ENCODE assay signal across 14 cellular contexts in genomic region chr5:149405550-149406202, GRCh38. TPM values are rescaled to one million over a fixed set of nuclear protein-coding genes. Genes with fewer than 3 reads are reported as not detected.
DNase-seq lines count a peak whose midpoint lies in the region; ATAC-seq, FAIRE-seq and TF ChIP-seq lines count a peak whose summit lies in the region.
"Had no signal": no experiment of that assay in that cellular context is flagged by ENCODE, and none has a peak within 500 bp of the region (broad histone marks: within the 10 kb centered on the region; RNA-seq: fewer than 3 reads in every experiment).

No MANE protein-coding gene starts in this region.

- H2BK20ac ChIP-seq in H1 (ENCODE audit: low read length): no peak overlapping the region; the same call in 1 of the 2 replicates

- TF ChIP-seq CTCF in HFF-Myc (IDR thresholded peaks at IDR 0.05; ENCODE audit: low read depth, low read length, missing control alignments): no peak
- no peak for TF ChIP-seq CTCF in H1 (IDR thresholded peaks at IDR 0.05; ENCODE audit: control extremely low read depth in 1 of 3, insufficient read depth in 1 of 3, low read depth in 1 of 3, low read length in 3 of 3)

- H3K4me2 ChIP-seq in H1 (ENCODE audit: insufficient read depth in 1 of 2, low read depth in 2 of 2, low read length in 2 of 2): 0 out of 4 replicates have a peak overlapping the region, but pooled peaks of 1 of the 2 experiments have one; percentile 6

- no peak for ATAC-seq in HG03108 (IDR thresholded peaks at IDR 0.05; ENCODE audit: unreplicated experiment)
- ATAC-seq: activated T-cell treated with anti-CD3 and anti-CD28 coated beads, Interleukin-2, amount 50 U/mL, for 72 hours had no signal

- no peak for TF ChIP-seq POLR2A in H1 (IDR thresholded peaks at IDR 0.05; ENCODE audit: control extremely low read depth in 1 of 2, low read depth in 2 of 2, low read length in 2 of 2)

- H3K9me3 ChIP-seq in H1 (ENCODE audit: insufficient read depth in 2 of 2, low read depth in 1 of 2, low read length in 1 of 2) (no peaks in the 10 kb centered on the region), mucosa of stomach (ENCODE audit: control insufficient read depth, low read length) (no peaks in the 10 kb centered on the region)

- H4K91ac ChIP-seq in H1 (replicated peaks; ENCODE audit: insufficient read length, low read length): no peak overlapping the region

- H3K9ac ChIP-seq in H1 (replicated peaks in 1 of 4; ENCODE audit: extremely low read depth in 1 of 4, low read depth in 3 of 4, low read length in 3 of 4): no peak overlapping the region
- peak overlapping the region; percentile 53 for H3K9ac ChIP-seq in mucosa of stomach (ENCODE audit: low read length)

- no peak overlapping the region for H2BK120ac ChIP-seq in H1 (replicated peaks; ENCODE audit: low read depth, low read length)

- POLR2A ChIA-PET in H1 (lab: Charles Lee; ENCODE audit: partially characterized antibody): interaction anchor here (2.7 kb wide), 1 partner anchor 15 kb away, joined by 11 read pairs; no protein-coding TSS in a partner anchor

- H3K27me3 ChIP-seq in H1 (replicated peaks in 1 of 4; ENCODE audit: control insufficient read depth in 3 of 4, extremely low read depth in 1 of 4, insufficient read depth in 3 of 4, low read length in 3 of 4): no peaks in the 10 kb centered on the region; a peak in 1 of 7 replicates
- no peaks in the 10 kb centered on the region for H3K27me3 ChIP-seq in mucosa of stomach (ENCODE audit: control insufficient read depth, insufficient read depth, low read length)

- no peak overlapping the region for H2AFZ ChIP-seq in H1 (ENCODE audit: low read length)

- CTCF ChIA-PET in H1 (lab: Charles Lee; ENCODE audit: partially characterized antibody): interaction anchor here (0.7 to 15.4 kb wide), 12 partner anchors 9 to 39 kb away, joined by 3 to 315 read pairs (median 5); partner anchors contain the start of gene IL17B

- no peaks in the 10 kb centered on the region for H4K20me1 ChIP-seq in H1 (replicated peaks in 1 of 2; ENCODE audit: control insufficient read depth in 1 of 2, insufficient read depth in 2 of 2, low read length in 2 of 2)

- H3K79me1 ChIP-seq in H1 (ENCODE audit: low read depth, low read length): no peaks in the 10 kb centered on the region

- H3K36me3 ChIP-seq in H1 (ENCODE audit: control insufficient read depth in 2 of 4, insufficient read depth in 4 of 4, low read length in 3 of 4) (no peaks in the 10 kb centered on the region), mucosa of stomach (ENCODE audit: control insufficient read depth, insufficient read depth, low read length) (no peaks in the 10 kb centered on the region)

- DNase-seq in HFF-Myc (ENCODE audit: extremely low read depth, low read depth) (no peak), H1 (ENCODE audit: low read depth in 1 of 2, low spot score in 2 of 2) (no peak), NCI-H1105 treated with DMSO at 0.1 percent for 48 hours (lab: John Stamatoyannopoulos, UW) (no peak), NCI-H1105 (lab: John Stamatoyannopoulos, UW) (no peak), T-helper 9 cell (no peak)
- DNase-seq: activated T-cell treated with anti-CD3 and anti-CD28 coated beads, Interleukin-2, amount 50 U/mL, for 72 hours; RPMI8226 had no signal

- H2BK15ac ChIP-seq in H1 (ENCODE audit: low read length): no peak overlapping the region

- no peaks in the 10 kb centered on the region for H3K23me2 ChIP-seq in H1 (ENCODE audit: low read depth, low read length)

- no peak overlapping the region for H4K5ac ChIP-seq in H1 (ENCODE audit: insufficient read length, low read depth, low read length)

- no peak overlapping the region; the same call in 1 of the 2 replicates for H4K8ac ChIP-seq in H1 (ENCODE audit: extremely low read depth, insufficient read depth, low read length)

- no peak overlapping the region for H3K4ac ChIP-seq in H1 (replicated peaks; ENCODE audit: insufficient read length, low read depth, low read length)

- H3K79me2 ChIP-seq in H1 (ENCODE audit: control insufficient read depth in 1 of 2, insufficient read depth in 2 of 2, low read length in 2 of 2): no peaks in the 10 kb centered on the region

- peak overlapping the region; percentile 52; the same call in 1 of the 2 replicates for H2BK5ac ChIP-seq in H1 (ENCODE audit: low read depth, low read length)

- 0 out of 2 replicates have a peak overlapping the region, but pooled peaks have one; percentile 13 for H3K18ac ChIP-seq in H1 (ENCODE audit: extremely low read depth, low read length)

- H3K4me3 ChIP-seq in HFF-Myc (replicated peaks; ENCODE audit: low read depth, low read length): peak overlapping the region; percentile 64; the same call in 1 of the 2 replicates
- H3K4me3 ChIP-seq in H1 (ENCODE audit: extremely low read depth in 1 of 4, insufficient read depth in 2 of 4, low read depth in 3 of 4, low read length in 4 of 4): no peak overlapping the region
- no peak overlapping the region for H3K4me3 ChIP-seq in mucosa of stomach (ENCODE audit: low read length)

- H3K14ac ChIP-seq in H1 (ENCODE audit: insufficient read length): no peak overlapping the region

- H3K4me1 ChIP-seq in H1 (replicated peaks in 1 of 4; ENCODE audit: control insufficient read depth in 3 of 4, insufficient read depth in 4 of 4, low read length in 3 of 4): peaks cover 0 to 10% (median 5%) of the 10 kb centered on the region in 4 experiments; a peak in 4 of 7 replicates
- peaks cover 13% of the 10 kb centered on the region for H3K4me1 ChIP-seq in mucosa of stomach (ENCODE audit: control insufficient read depth, insufficient read depth, low read length)

- TF ChIP-seq RAD21 in H1 (IDR thresholded peaks at IDR 0.05 in 1 of 2, conservative IDR thresholded peaks at IDR 0.05 in 1 of 2; ENCODE audit: low read depth in 2 of 2, low read length in 2 of 2): no peak

- no peak overlapping the region for H2AK5ac ChIP-seq in H1 (ENCODE audit: low read depth, low read length)

- no peak overlapping the region for H3K27ac ChIP-seq in H1 (ENCODE audit: low read depth, low read length)
- H3K27ac ChIP-seq in temporal lobe (ENCODE audit: low read depth, low read length): peak overlapping the region; percentile 22
- H3K27ac ChIP-seq: VCaP had no signal

- no peak for FAIRE-seq in H1 (lab: Jason Lieb, UNC)
- FAIRE-seq: bronchial epithelial cell, keratinocyte had no signal

- TF ChIP-seq EP300 in H1 (IDR thresholded peaks at IDR 0.05; ENCODE audit: borderline replicate concordance in 1 of 2, low read depth in 2 of 2, low read length in 2 of 2): no peak

- 85% methylated on average over 15 of the region's 16 CpGs; no CpG with 5 or more reads in 1 of the 2 experiments for WGBS in H1 (ENCODE audit: extremely low coverage in 1 of 2, insufficient coverage in 1 of 2, insufficient read length in 1 of 2, insufficient replicate concordance in 2 of 2, low coverage in 1 of 2, low lambda C conversion rate in 2 of 2, missing lambda C conversion rate in 1 of 2), 2 experiments

- H2BK12ac ChIP-seq in H1 (ENCODE audit: low read depth, low read length): peak overlapping the region; percentile 80; the same call in 1 of the 2 replicates

- no peak overlapping the region for H3K23ac ChIP-seq in H1 (ENCODE audit: insufficient read length)

- no peak overlapping the region for H3K56ac ChIP-seq in H1 (replicated peaks; ENCODE audit: insufficient read length, low read depth, low read length)

TF ChIP-seq in H1, 55 proteins besides CTCF, POLR2A, EP300 and RAD21:
- TF ChIP-seq KDM1A (IDR thresholded peaks at IDR 0.05; ENCODE audit: borderline replicate concordance, low read length) (peak; percentile 80; the same call in 1 of the 2 replicates), ZNF274 (IDR thresholded peaks at IDR 0.05; ENCODE audit: borderline replicate concordance, extremely low read depth, low read length) (no peak), POU5F1 (IDR thresholded peaks at IDR 0.05; ENCODE audit: low read depth, low read length) (no peak), HDAC2 (IDR thresholded peaks at IDR 0.05; ENCODE audit: borderline replicate concordance in 1 of 2, low read depth in 2 of 2, low read length in 2 of 2) (no peak)

RNA-seq across cellular contexts. Expression of gene IL17B, which starts 26.6 kb away (rescaled TPM):
- total RNA-seq in H1 (2021; fragmentation: NEBNext Ultra II Directional; extraction: Animal tissue kit (Norgen Biotek cat#: 25700)): not detected in 2 replicates
- polyA plus RNA-seq in H1 (2011; rRNA removed): 0.18 TPM in 1 of 2 replicates, not detected in the other
- polyA plus RNA-seq in H1 (2011; cell fraction: cytosol; rRNA removed): not detected
- not detected for polyA plus RNA-seq in H1 (2011; cell fraction: nucleus; rRNA removed)
- polyA plus RNA-seq in H1 (2012, experiment 1 of 2): not detected in 4 replicates
- not detected for polyA plus RNA-seq in H1 (2012, experiment 2 of 2)
- polyA plus RNA-seq in H1 (2013, experiment 1 of 2): not detected
- not detected for polyA plus RNA-seq in H1 (2013, experiment 2 of 2)
- polyA minus RNA-seq in H1 (2011; rRNA and poly(A)+ RNA removed): not detected in 2 replicates
- not detected for polyA minus RNA-seq in H1 (2011; cell fraction: cytosol; rRNA and poly(A)+ RNA removed)
- not detected for polyA minus RNA-seq in H1 (2011; cell fraction: nucleus; rRNA and poly(A)+ RNA removed)
- total RNA-seq in temporal lobe: not detected
- total RNA-seq: activated T-cell treated with anti-CD3 and anti-CD28 coated beads, Interleukin-2, amount 50 U/mL, for 72 hours; bronchial epithelial cell; M059J had no signal
- polyA plus RNA-seq: keratinocyte had no signal

RNA-seq across cellular contexts. Expression of gene PCYOX1L, which starts 47.8 kb away (rescaled TPM):
- 6.8 and 7.9 TPM in 2 replicates for total RNA-seq in H1 (2021; fragmentation: NEBNext Ultra II Directional; extraction: Animal tissue kit (Norgen Biotek cat#: 25700))
- polyA plus RNA-seq in H1 (2011; rRNA removed): 17.2 and 19.0 TPM in 2 replicates
- 14.6 TPM for polyA plus RNA-seq in H1 (2011; cell fraction: cytosol; rRNA removed)
- polyA plus RNA-seq in H1 (2011; cell fraction: nucleus; rRNA removed): 26.8 TPM
- polyA plus RNA-seq in H1 (2012, experiment 1 of 2): 8.6 to 13.2 TPM (median 10.8 TPM) in 4 replicates
- 5.0 TPM for polyA plus RNA-seq in H1 (2012, experiment 2 of 2)
- 15.8 TPM for polyA plus RNA-seq in H1 (2013, experiment 1 of 2)
- polyA plus RNA-seq in H1 (2013, experiment 2 of 2): 16.5 TPM
- polyA minus RNA-seq in H1 (2011; rRNA and poly(A)+ RNA removed): 13.5 and 14.2 TPM in 2 replicates
- 6.1 TPM for polyA minus RNA-seq in H1 (2011; cell fraction: cytosol; rRNA and poly(A)+ RNA removed)
- polyA minus RNA-seq in H1 (2011; cell fraction: nucleus; rRNA and poly(A)+ RNA removed): 10.8 TPM
- 7.9 TPM for total RNA-seq in temporal lobe
